ENCODE assay signal across 10 cellular contexts in the genomic region with DNA sequence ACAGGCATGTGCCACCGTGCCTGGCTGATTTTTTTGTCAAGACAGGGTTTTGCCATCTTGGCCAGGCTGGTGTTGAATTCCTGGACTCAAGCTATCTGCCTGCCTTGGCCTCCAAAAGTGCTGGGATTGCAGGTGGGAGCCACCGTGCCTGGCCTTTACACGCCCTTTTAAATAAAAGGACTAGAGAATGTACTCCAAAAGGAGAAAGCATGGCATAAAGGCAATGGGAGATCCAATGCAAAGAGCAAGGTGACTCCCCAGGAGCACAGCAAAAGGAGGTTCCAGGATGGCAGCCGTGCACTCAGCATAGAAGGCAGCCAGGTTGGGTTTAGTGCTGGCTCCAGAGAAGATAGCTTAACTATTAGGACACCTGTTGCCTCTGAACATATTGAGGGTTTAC.
"Had no signal": no experiment of that assay in that cellular context is flagged by ENCODE, and none has a peak within 500 bp of the region (broad histone marks: within the 10 kb centered on the region; RNA-seq: fewer than 3 reads in every experiment).

No MANE protein-coding gene starts in this region.

- H3K27ac ChIP-seq: KMS-11 had no signal

- FAIRE-seq: H1, H54, HTR-8/SVneo had no signal

- H3K4me1 Mint-ChIP-seq: GM23338, H9, IgD-negative memory B cell had no signal

- H2AFZ ChIP-seq: GM23338 had no signal

- DNase-seq: H9, HCEC 1CT, HFFc6, KBM-7 had no signal

- H3K4me3 ChIP-seq: GM23338 had no signal

- ATAC-seq: GM23338 had no signal

- H3K4me3 Mint-ChIP-seq: GM23338, H9, HFFc6, IgD-negative memory B cell had no signal

- H3K27me3 Mint-ChIP-seq: IgD-negative memory B cell had no signal

- H3K9ac ChIP-seq: KMS-11 had no signal

- H3K27ac Mint-ChIP-seq: GM23338, H9, HFFc6, IgD-negative memory B cell had no signal

- H3K4me2 ChIP-seq: GM23338, KMS-11 had no signal
